8 cellular contexts compared by ENCODE assay signal in the genomic region with DNA sequence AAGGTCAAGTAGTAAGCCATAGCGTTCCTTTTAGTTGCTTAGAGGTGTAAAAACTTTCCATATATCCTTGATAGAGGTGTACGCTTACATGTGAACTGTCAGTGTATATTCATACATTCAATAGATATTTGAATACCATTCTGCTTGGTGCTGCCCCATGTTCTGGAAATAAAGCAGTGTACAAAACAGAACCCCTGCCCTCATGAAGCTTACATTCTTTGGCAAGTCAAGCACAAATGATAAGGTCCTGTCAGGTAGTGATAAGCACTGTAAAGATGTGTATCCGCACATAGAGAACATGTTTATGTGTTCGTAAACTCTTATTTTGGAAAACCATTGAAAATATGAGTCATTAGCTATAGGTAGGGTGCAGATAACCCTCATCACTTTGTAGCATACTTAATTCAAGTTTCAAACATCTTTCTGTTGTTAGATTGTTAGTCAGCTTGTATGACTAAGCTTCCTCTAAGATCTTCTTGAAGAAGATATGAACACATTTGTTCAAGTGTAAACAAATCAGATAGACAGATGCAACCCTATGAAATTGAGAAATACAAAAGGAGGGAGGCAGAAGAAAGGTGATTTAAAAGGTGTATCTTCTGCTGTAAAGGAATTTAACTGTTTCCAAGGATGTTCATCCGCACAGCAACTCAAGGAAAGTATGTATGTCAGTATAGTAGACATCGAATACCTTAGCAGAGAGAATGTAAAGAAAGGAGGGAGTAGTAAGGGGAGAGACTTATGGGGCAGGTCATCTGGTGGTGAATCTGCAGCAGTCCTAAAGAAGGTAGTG. TPM values are rescaled to one million over a fixed set of nuclear protein-coding genes. Genes with fewer than 3 reads are reported as not detected.
DNase-seq lines count a peak whose midpoint lies in the region; ATAC-seq and TF ChIP-seq lines count a peak whose summit lies in the region.

No MANE protein-coding gene starts in this region.

- peak overlapping the region; percentile 96 for H3K4me3 Mint-ChIP-seq in activated T-helper 1 cell treated with anti-CD3 and anti-CD28 coated beads, Interleukin-12 subunit alpha, Interleukin-12 subunit beta, Interleukin-2, Interleukin-4 antibody, amounts not matched to agents 30 ng/mL and 10 ng/mL and 1 ng/mL, durations not matched to agents 14 hours and 24 hours and 36 hours
- H3K4me3 Mint-ChIP-seq in type B pancreatic cell, result peak overlapping the region; percentile 89

- no peaks in the 10 kb centered on the region for H3K27me3 ChIP-seq in cardiac muscle cell

- no peaks in the 10 kb centered on the region for H3K9me3 Mint-ChIP-seq in activated T-helper 1 cell treated with anti-CD3 and anti-CD28 coated beads, Interleukin-12 subunit alpha, Interleukin-12 subunit beta, Interleukin-2, Interleukin-4 antibody, amounts not matched to agents 30 ng/mL and 10 ng/mL and 1 ng/mL, durations not matched to agents 14 hours and 24 hours and 36 hours
- H3K9me3 Mint-ChIP-seq in type B pancreatic cell, result peaks cover 9% of the 10 kb centered on the region

- in situ Hi-C loops in GM13976 (cut with MboI; ENCODE audit: low sequenced_read_pairs, unreplicated experiment), result no loop called here

- H3K4me3 ChIP-seq in cardiac muscle cell, result peak overlapping the region; percentile 80

- no peaks in the 10 kb centered on the region for H3K9me3 ChIP-seq in cardiac muscle cell (ENCODE audit: low read depth)

- peaks cover 38% of the 10 kb centered on the region for H3K4me1 Mint-ChIP-seq in activated T-helper 1 cell treated with anti-CD3 and anti-CD28 coated beads, Interleukin-12 subunit alpha, Interleukin-12 subunit beta, Interleukin-2, Interleukin-4 antibody, amounts not matched to agents 30 ng/mL and 10 ng/mL and 1 ng/mL, durations not matched to agents 14 hours and 24 hours and 36 hours (ENCODE audit: low read depth)
- peaks cover 24% of the 10 kb centered on the region for H3K4me1 Mint-ChIP-seq in type B pancreatic cell (ENCODE audit: unreplicated experiment)

- H3K27me3 Mint-ChIP-seq in activated T-helper 1 cell treated with anti-CD3 and anti-CD28 coated beads, Interleukin-12 subunit alpha, Interleukin-12 subunit beta, Interleukin-2, Interleukin-4 antibody, amounts not matched to agents 30 ng/mL and 10 ng/mL and 1 ng/mL, durations not matched to agents 14 hours and 24 hours and 36 hours (ENCODE audit: insufficient read depth), result no peaks in the 10 kb centered on the region
- H3K27me3 Mint-ChIP-seq in type B pancreatic cell, result no peaks in the 10 kb centered on the region

- intact Hi-C loops in left cardiac atrium (cut with DNase I), result loop anchor here in 1 of 2 donors (5.0 kb wide), 1 partner anchor 125 kb away; no protein-coding TSS in a partner anchor
- intact Hi-C loops in activated T-helper 1 cell treated with anti-CD3 and anti-CD28 coated beads, Interleukin-12 subunit alpha, Interleukin-12 subunit beta, Interleukin-2, Interleukin-4 antibody, amounts not matched to agents 30 ng/mL and 10 ng/mL and 1 ng/mL, durations not matched to agents 14 hours and 24 hours and 36 hours (cut with micrococcal nuclease), result loop anchor here (1.0 to 5.0 kb wide), 6 partner anchors 8 to 665 kb away; a partner anchor contains a TSS

- DNase-seq in cardiac muscle cell (ENCODE audit: low read depth in 1 of 2, low spot score in 1 of 2) (no peak), left cardiac atrium (no peak), iris pigment epithelial cell (ENCODE audit: low read depth) (peak; percentile 60), type B pancreatic cell (ENCODE audit: extremely low spot score, unreplicated experiment) (no peak), GM13976 (ENCODE audit: low spot score) (no peak), COLO829 (ENCODE audit: low spot score) (no peak)
- DNase-seq in activated T-helper 1 cell treated with anti-CD3 and anti-CD28 coated beads, Interleukin-12 subunit alpha, Interleukin-12 subunit beta, Interleukin-2, Interleukin-4 antibody, amounts not matched to agents 30 ng/mL and 10 ng/mL and 1 ng/mL, durations not matched to agents 14 hours and 24 hours and 36 hours (ENCODE audit: low spot score), result no peak

- H3K27ac Mint-ChIP-seq in activated T-helper 1 cell treated with anti-CD3 and anti-CD28 coated beads, Interleukin-12 subunit alpha, Interleukin-12 subunit beta, Interleukin-2, Interleukin-4 antibody, amounts not matched to agents 30 ng/mL and 10 ng/mL and 1 ng/mL, durations not matched to agents 14 hours and 24 hours and 36 hours, result peak overlapping the region; percentile 90
- peak overlapping the region; percentile 91 for H3K27ac Mint-ChIP-seq in type B pancreatic cell

- H3K4me1 ChIP-seq in cardiac muscle cell (ENCODE audit: low read depth), result peaks cover 8% of the 10 kb centered on the region

- no peak for ATAC-seq in left cardiac atrium
- no peak for ATAC-seq in HG03025 (IDR thresholded peaks at IDR 0.05; ENCODE audit: low FRiP score, unreplicated experiment)

- no peaks in the 10 kb centered on the region for H3K36me3 ChIP-seq in cardiac muscle cell

- TF ChIP-seq CTCF in cardiac muscle cell (IDR thresholded peaks at IDR 0.05; ENCODE audit: low read depth, low read length) (no peak), type B pancreatic cell (conservative IDR thresholded peaks at IDR 0.05) (no peak), GM13976 (IDR thresholded peaks at IDR 0.05; ENCODE audit: borderline replicate concordance, control extremely low read depth, extremely low read depth, insufficient read depth, missing control alignments) (no peak)

- H3K27ac ChIP-seq in cardiac muscle cell, result no peak overlapping the region

- H3K36me3 Mint-ChIP-seq in activated T-helper 1 cell treated with anti-CD3 and anti-CD28 coated beads, Interleukin-12 subunit alpha, Interleukin-12 subunit beta, Interleukin-2, Interleukin-4 antibody, amounts not matched to agents 30 ng/mL and 10 ng/mL and 1 ng/mL, durations not matched to agents 14 hours and 24 hours and 36 hours (ENCODE audit: low read depth), result peaks cover 19% of the 10 kb centered on the region
- H3K36me3 Mint-ChIP-seq in type B pancreatic cell, result peaks cover 19% of the 10 kb centered on the region

RNA-seq across cellular contexts. Expression of a gene that starts 1.6 kb away (rescaled TPM):
- 10.7 and 12.9 TPM in 2 replicates for total RNA-seq in cardiac muscle cell
- polyA plus RNA-seq in cardiac muscle cell, result 8.3 and 9.2 TPM in 2 replicates
- total RNA-seq in left cardiac atrium, result 1 to 10 TPM; 8.1 to 9.2 TPM
- 19.3 and 20.1 TPM in 2 replicates for total RNA-seq in activated T-helper 1 cell treated with anti-CD3 and anti-CD28 coated beads, Interleukin-12 subunit alpha, Interleukin-12 subunit beta, Interleukin-2, Interleukin-4 antibody, amounts not matched to agents 30 ng/mL and 10 ng/mL and 1 ng/mL, durations not matched to agents 14 hours and 24 hours and 36 hours
- total RNA-seq in type B pancreatic cell (ENCODE audit: low replicate concordance), result 23.7 and 25.9 TPM in 2 replicates

RNA-seq across cellular contexts. Expression of a gene that starts 2.0 kb away (rescaled TPM):
- total RNA-seq in cardiac muscle cell (9.1 and 15.8 TPM in 2 replicates), left cardiac atrium (1 to 10 TPM; 5.2 to 7.9 TPM), type B pancreatic cell (ENCODE audit: low replicate concordance) (16.0 and 19.6 TPM in 2 replicates)
- 4.9 and 5.8 TPM in 2 replicates for polyA plus RNA-seq in cardiac muscle cell
- total RNA-seq in activated T-helper 1 cell treated with anti-CD3 and anti-CD28 coated beads, Interleukin-12 subunit alpha, Interleukin-12 subunit beta, Interleukin-2, Interleukin-4 antibody, amounts not matched to agents 30 ng/mL and 10 ng/mL and 1 ng/mL, durations not matched to agents 14 hours and 24 hours and 36 hours, result 32.1 and 34.1 TPM in 2 replicates
